In genomic region chr12:55044135-55044534, GRCh38 we compare ENCODE assay signal across 13 cellular contexts. TPM values are rescaled to one million over a fixed set of nuclear protein-coding genes. Genes with fewer than 3 reads are reported as not detected.
A peak's percentile ranks its signal among the peaks of the same experiment; 100 is the strongest.
DNase-seq lines count a peak whose midpoint lies in the region; ATAC-seq lines count a peak whose summit lies in the region.
"Had no signal": no experiment of that assay in that cellular context is flagged by ENCODE, and none has a peak within 500 bp of the region (broad histone marks: within the 10 kb centered on the region; RNA-seq: fewer than 3 reads in every experiment).

No MANE protein-coding gene starts in this region.

- H3K27ac Mint-ChIP-seq in dendritic cell treated with granulocyte-macrophage colony-stimulating factor and Interleukin-4, amounts not matched to agents 40 ng/mL and 50 ng/mL, for 4 days: peak overlapping the region; percentile 66
- H3K27ac Mint-ChIP-seq: B cell; CD4-positive, alpha-beta memory T cell had no signal

- no peaks in the 10 kb centered on the region for H3K9me3 ChIP-seq in iPS-20b (ENCODE audit: insufficient read depth, low read depth, low read length)

- H3K4me3 Mint-ChIP-seq in dendritic cell treated with granulocyte-macrophage colony-stimulating factor and Interleukin-4, amounts not matched to agents 40 ng/mL and 50 ng/mL, for 4 days: no peak overlapping the region
- no peak overlapping the region for H3K4me3 Mint-ChIP-seq in activated T-cell treated with anti-CD3 and anti-CD28 coated beads, Interleukin-2, amount 50 U/mL, for 4 hours
- H3K4me3 Mint-ChIP-seq: B cell; CD4-positive, alpha-beta memory T cell had no signal

- no peak overlapping the region for H3K9ac ChIP-seq in iPS-20b (ENCODE audit: low read depth, low read length)

- H3K27me3 ChIP-seq in H7 (ENCODE audit: control insufficient read depth, insufficient read depth, low read length) (no peaks in the 10 kb centered on the region), iPS-20b (ENCODE audit: insufficient read depth, low read length) (no peaks in the 10 kb centered on the region)

- peaks cover 11% of the 10 kb centered on the region; the same call in 1 of the 2 replicates for H3K4me1 ChIP-seq in iPS-20b (ENCODE audit: insufficient read depth, low read length)

- no peak for ATAC-seq in GM21528 (IDR thresholded peaks at IDR 0.05; ENCODE audit: low FRiP score, unreplicated experiment)
- ATAC-seq in HG03342 (IDR thresholded peaks at IDR 0.05; ENCODE audit: unreplicated experiment): no peak
- ATAC-seq in activated T-cell treated with anti-CD3 and anti-CD28 coated beads, Interleukin-2, amount 50 U/mL, for 4 hours: no peak

- DNase-seq in H7 (peak; percentile 65), NCI-H526 treated with DMSO at 0.1 percent for 48 hours (lab: John Stamatoyannopoulos, UW) (no peak)
- DNase-seq in activated T-cell treated with anti-CD3 and anti-CD28 coated beads, Interleukin-2, amount 50 U/mL, for 4 hours: no peak
- DNase-seq: C1 segment of cervical spinal cord; CD4-positive, alpha-beta memory T cell; DMS79; IMR-90 had no signal

- H3K36me3 Mint-ChIP-seq in dendritic cell treated with granulocyte-macrophage colony-stimulating factor and Interleukin-4, amounts not matched to agents 40 ng/mL and 50 ng/mL, for 4 days (ENCODE audit: low read depth): no peaks in the 10 kb centered on the region
- H3K36me3 Mint-ChIP-seq in activated T-cell treated with anti-CD3 and anti-CD28 coated beads, Interleukin-2, amount 50 U/mL, for 4 hours (ENCODE audit: insufficient read depth): no peaks in the 10 kb centered on the region
- H3K36me3 Mint-ChIP-seq: CD4-positive, alpha-beta memory T cell had no signal

- peaks cover 55% of the 10 kb centered on the region for H3K4me1 Mint-ChIP-seq in dendritic cell treated with granulocyte-macrophage colony-stimulating factor and Interleukin-4, amounts not matched to agents 40 ng/mL and 50 ng/mL, for 4 days (ENCODE audit: low read depth)
- H3K4me1 Mint-ChIP-seq in activated T-cell treated with anti-CD3 and anti-CD28 coated beads, Interleukin-2, amount 50 U/mL, for 4 hours (ENCODE audit: low read depth): peaks cover 1% of the 10 kb centered on the region
- H3K4me1 Mint-ChIP-seq: B cell had no signal

- intact Hi-C loops in dendritic cell treated with granulocyte-macrophage colony-stimulating factor and Interleukin-4, amounts not matched to agents 40 ng/mL and 50 ng/mL, for 4 days (cut with micrococcal nuclease): no loop called here

- no peaks in the 10 kb centered on the region for H3K9me3 Mint-ChIP-seq in dendritic cell treated with granulocyte-macrophage colony-stimulating factor and Interleukin-4, amounts not matched to agents 40 ng/mL and 50 ng/mL, for 4 days
- no peaks in the 10 kb centered on the region for H3K9me3 Mint-ChIP-seq in activated T-cell treated with anti-CD3 and anti-CD28 coated beads, Interleukin-2, amount 50 U/mL, for 4 hours
- H3K9me3 Mint-ChIP-seq: CD4-positive, alpha-beta memory T cell had no signal

- H3K36me3 ChIP-seq in H7 (replicated peaks; ENCODE audit: control insufficient read depth, insufficient read depth, low read length): no peaks in the 10 kb centered on the region
- no peaks in the 10 kb centered on the region for H3K36me3 ChIP-seq in iPS-20b (ENCODE audit: insufficient read depth, low read depth, low read length)

- peaks cover 9% of the 10 kb centered on the region for H3K27me3 Mint-ChIP-seq in dendritic cell treated with granulocyte-macrophage colony-stimulating factor and Interleukin-4, amounts not matched to agents 40 ng/mL and 50 ng/mL, for 4 days
- H3K27me3 Mint-ChIP-seq in activated T-cell treated with anti-CD3 and anti-CD28 coated beads, Interleukin-2, amount 50 U/mL, for 4 hours (ENCODE audit: low read depth): peaks cover 2% of the 10 kb centered on the region

- H3K27ac ChIP-seq in iPS-20b (ENCODE audit: low read length): no peak overlapping the region

- H3K4me3 ChIP-seq in H7 (ENCODE audit: insufficient read depth, low read depth, low read length) (no peak overlapping the region), iPS-20b (ENCODE audit: low read length) (peak overlapping the region; percentile 11; the same call in 1 of the 2 replicates)

RNA-seq across cellular contexts. Expression of gene NEUROD4, which starts 24.4 kb away (rescaled TPM):
- not detected in 2 replicates for total RNA-seq in H7 (2014; rRNA removed; shearing (Covaris generic))
- total RNA-seq in activated T-cell treated with anti-CD3 and anti-CD28 coated beads, Interleukin-2, amount 50 U/mL, for 4 hours: not detected
- total RNA-seq: B cell, HT-29, IMR-90 had no signal

RNA-seq across cellular contexts. Expression of gene TESPA1, which starts 59.6 kb away (rescaled TPM):
- not detected in 2 replicates for total RNA-seq in H7 (2014; rRNA removed; shearing (Covaris generic))
- 100 to 1,000 TPM in 1 of 3 donors, 10 to 100 TPM in 2; 89.6 to 102 (median 94.8) TPM for total RNA-seq in activated T-cell treated with anti-CD3 and anti-CD28 coated beads, Interleukin-2, amount 50 U/mL, for 4 hours
- total RNA-seq: HT-29, IMR-90 had no signal

Comparison
In these comparisons a context has a peak if more than half of its experiments do, and no peak if none do; other contexts are left out.
1. RNA of gene TESPA1, which starts 59.6 kb away (total RNA-seq): 89.6 to 102 TPM in activated T-cell treated with anti-CD3 and anti-CD28 coated beads, Interleukin-2, amount 50 U/mL, for 4 hours; not detected in H7; every median in the first group is over 10 times any median in the second.